24 cellular contexts compared by ENCODE assay signal in the genomic region with DNA sequence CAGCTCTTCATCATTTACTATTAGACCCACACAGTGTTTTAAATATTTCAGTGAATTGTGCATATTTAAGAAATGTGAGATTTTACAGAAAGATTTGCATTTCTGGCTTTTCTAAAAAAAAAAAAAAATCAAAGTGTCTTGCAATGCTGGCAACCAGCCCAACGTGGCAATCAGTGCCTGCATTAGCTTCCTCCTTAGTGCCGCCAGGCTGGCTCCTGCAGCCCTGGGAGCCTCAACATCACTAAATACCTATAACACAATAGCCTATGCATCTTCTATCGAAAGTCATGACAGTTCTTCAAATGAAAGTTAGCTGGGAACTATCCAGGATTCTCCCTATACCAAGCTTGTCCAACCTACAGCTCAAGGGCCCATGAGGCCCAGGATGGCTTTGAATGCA. TPM values are rescaled to one million over a fixed set of nuclear protein-coding genes. Genes with fewer than 3 reads are reported as not detected.
DNase-seq lines count a peak whose midpoint lies in the region; ATAC-seq, FAIRE-seq and TF ChIP-seq lines count a peak whose summit lies in the region.
"Had no signal": no experiment of that assay in that cellular context is flagged by ENCODE, and none has a peak within 500 bp of the region (broad histone marks: within the 10 kb centered on the region; RNA-seq: fewer than 3 reads in every experiment).

No MANE protein-coding gene starts in this region.

- H3K27me3 Mint-ChIP-seq in CD14-positive monocyte (ENCODE audit: low read depth in 3 of 3): peaks cover 3 to 4% (median 4%) of the 10 kb centered on the region in 3 donors
- peaks cover 11% of the 10 kb centered on the region for H3K27me3 Mint-ChIP-seq in activated T-helper 17 cell treated with anti-CD3 and anti-CD28 coated beads, Interleukin-2, amount 50 U/mL, for 72 hours
- H3K27me3 Mint-ChIP-seq in activated CD4-positive, alpha-beta memory T cell treated with anti-CD3 and anti-CD28 coated beads, Interleukin-2, amount 10 ng/mL, durations not matched to agents 7 days and 5 days: peaks cover 10% of the 10 kb centered on the region

- CTCF ChIA-PET in PC-9 (lab: Charles Lee) (interaction anchor here (0.7 kb wide), 1 partner anchor 397 kb away, joined by 3 read pairs; no protein-coding TSS in a partner anchor), endothelial cell of umbilical vein (lab: Charles Lee) (interaction anchor here (0.9 to 1.8 kb wide), 7 partner anchors 8 to 245 kb away, joined by 3 to 10 read pairs (median 3); no protein-coding TSS in a partner anchor)
- CTCF ChIA-PET in activated CD4-positive, alpha-beta memory T cell treated with anti-CD3 and anti-CD28 coated beads, Interleukin-2, amount 10 ng/mL, durations not matched to agents 7 days and 5 days (lab: Charles Lee): interaction anchor here (1.0 kb wide), 1 partner anchor 12 kb away, joined by 3 read pairs; no protein-coding TSS in a partner anchor

- H3K4me1 ChIP-seq in PC-9 (replicated peaks; ENCODE audit: insufficient read depth) (peaks cover 30% of the 10 kb centered on the region), endothelial cell of umbilical vein (ENCODE audit: control insufficient read depth, extremely low read depth, insufficient read depth, low read length) (peaks cover 39% of the 10 kb centered on the region), left lung (peaks cover 0 to 39% of the 10 kb centered on the region in 2 donors)
- H3K4me1 ChIP-seq: A549 had no signal

- no peak for DNase-seq in CD14-positive monocyte (ENCODE audit: low spot score)
- DNase-seq in PC-9: no peak
- DNase-seq in endothelial cell of umbilical vein (ENCODE audit: low read depth, low spot score): peak; percentile 10
- DNase-seq in left lung: no peak
- no peak for DNase-seq in stimulated activated CD4-positive, alpha-beta T cell treated with anti-CD3 and anti-CD28 coated beads, Interleukin-4, amount 100 ng/mL, for 24 hours
- no peak for DNase-seq in omental fat pad (ENCODE audit: low spot score)
- no peak for DNase-seq in activated CD4-positive, alpha-beta memory T cell treated with anti-CD3 and anti-CD28 coated beads, Interleukin-2, amount 10 ng/mL, durations not matched to agents 7 days and 5 days
- DNase-seq: Calu3; CD8-positive, alpha-beta T cell; GF-D8; MM.1S; NCI-H187; NCI-H2107; NCI-H226; NCI-H524 treated with DMSO at 0.1 percent for 48 hours had no signal

- peak overlapping the region in 1 of 2 donors; percentile 63 for H3K4me3 Mint-ChIP-seq in CD14-positive monocyte
- no peak overlapping the region for H3K4me3 Mint-ChIP-seq in activated T-helper 17 cell treated with anti-CD3 and anti-CD28 coated beads, Interleukin-2, amount 50 U/mL, for 72 hours
- H3K4me3 Mint-ChIP-seq in activated CD4-positive, alpha-beta memory T cell treated with anti-CD3 and anti-CD28 coated beads, Interleukin-2, amount 10 ng/mL, durations not matched to agents 7 days and 5 days: no peak overlapping the region
- H3K4me3 Mint-ChIP-seq: CD8-positive, alpha-beta T cell; GM23338 had no signal

- peak overlapping the region; percentile 76 to 88 (median 87) for H3K27ac Mint-ChIP-seq in CD14-positive monocyte
- H3K27ac Mint-ChIP-seq in activated T-helper 17 cell treated with anti-CD3 and anti-CD28 coated beads, Interleukin-2, amount 50 U/mL, for 72 hours: no peak overlapping the region
- H3K27ac Mint-ChIP-seq in activated CD4-positive, alpha-beta memory T cell treated with anti-CD3 and anti-CD28 coated beads, Interleukin-2, amount 10 ng/mL, durations not matched to agents 7 days and 5 days: no peak overlapping the region
- H3K27ac Mint-ChIP-seq: CD8-positive, alpha-beta T cell; GM23338 had no signal

- no peaks in the 10 kb centered on the region for H3K36me3 Mint-ChIP-seq in CD14-positive monocyte
- H3K36me3 Mint-ChIP-seq in activated T-helper 17 cell treated with anti-CD3 and anti-CD28 coated beads, Interleukin-2, amount 50 U/mL, for 72 hours (ENCODE audit: low read depth): no peaks in the 10 kb centered on the region
- no peaks in the 10 kb centered on the region for H3K36me3 Mint-ChIP-seq in activated CD4-positive, alpha-beta memory T cell treated with anti-CD3 and anti-CD28 coated beads, Interleukin-2, amount 10 ng/mL, durations not matched to agents 7 days and 5 days (ENCODE audit: low read depth)
- H3K36me3 Mint-ChIP-seq: CD8-positive, alpha-beta T cell had no signal

- H3K4me1 Mint-ChIP-seq in CD14-positive monocyte: peaks cover 49% of the 10 kb centered on the region
- H3K4me1 Mint-ChIP-seq in activated T-helper 17 cell treated with anti-CD3 and anti-CD28 coated beads, Interleukin-2, amount 50 U/mL, for 72 hours: no peaks in the 10 kb centered on the region
- H3K4me1 Mint-ChIP-seq in activated CD4-positive, alpha-beta memory T cell treated with anti-CD3 and anti-CD28 coated beads, Interleukin-2, amount 10 ng/mL, durations not matched to agents 7 days and 5 days: peaks cover 5% of the 10 kb centered on the region

- TF ChIP-seq CTCF in CD14-positive monocyte (IDR thresholded peaks at IDR 0.05) (no peak), PC-9 (conservative IDR thresholded peaks at IDR 0.05) (no peak), endothelial cell of umbilical vein (IDR thresholded peaks at IDR 0.05; ENCODE audit: extremely low read depth in 1 of 2, insufficient read depth in 1 of 2, low read depth in 1 of 2, low read length in 2 of 2) (no peak), left lung (IDR thresholded peaks at IDR 0.05) (no peak), omental fat pad (IDR thresholded peaks at IDR 0.05) (no peak)

- H3K9me3 Mint-ChIP-seq in CD14-positive monocyte: peaks cover 0 to 2% (median 0%) of the 10 kb centered on the region in 7 donors
- no peaks in the 10 kb centered on the region for H3K9me3 Mint-ChIP-seq in activated T-helper 17 cell treated with anti-CD3 and anti-CD28 coated beads, Interleukin-2, amount 50 U/mL, for 72 hours
- no peaks in the 10 kb centered on the region for H3K9me3 Mint-ChIP-seq in activated CD4-positive, alpha-beta memory T cell treated with anti-CD3 and anti-CD28 coated beads, Interleukin-2, amount 10 ng/mL, durations not matched to agents 7 days and 5 days
- H3K9me3 Mint-ChIP-seq: CD8-positive, alpha-beta T cell; GM23338 had no signal

- H3K79me2 ChIP-seq in PC-9 (ENCODE audit: low read depth) (no peaks in the 10 kb centered on the region), endothelial cell of umbilical vein (ENCODE audit: control insufficient read depth, insufficient read depth, low read length) (no peaks in the 10 kb centered on the region)

- no peaks in the 10 kb centered on the region for H3F3A ChIP-seq in PC-9 (ENCODE audit: insufficient read depth, low read depth)

- H3K4me3 ChIP-seq in PC-9 (no peak overlapping the region), endothelial cell of umbilical vein (replicated peaks in 1 of 3; ENCODE audit: insufficient read depth in 1 of 3, low read depth in 1 of 3, low read length in 3 of 3) (no peak overlapping the region), left lung (no peak overlapping the region)
- H3K4me3 ChIP-seq: A549, GM23338, SJSA1 had no signal

- H3K27me3 ChIP-seq in PC-9 (ENCODE audit: insufficient read depth, low read depth) (no peaks in the 10 kb centered on the region), endothelial cell of umbilical vein (ENCODE audit: control insufficient read depth in 2 of 2, insufficient read depth in 2 of 2, low read length in 2 of 2) (no peaks in the 10 kb centered on the region), left lung (no peaks in the 10 kb centered on the region)
- H3K27me3 ChIP-seq: SJSA1 had no signal

- POLR2A ChIA-PET in PC-9 (lab: Charles Lee; ENCODE audit: unreplicated experiment): no interaction called here
- POLR2A ChIA-PET in endothelial cell of umbilical vein (lab: Charles Lee): no interaction called here
- POLR2A ChIA-PET in activated CD4-positive, alpha-beta memory T cell treated with anti-CD3 and anti-CD28 coated beads, Interleukin-2, amount 10 ng/mL, durations not matched to agents 7 days and 5 days (lab: Charles Lee): interaction anchor here (0.6 to 1.3 kb wide), 2 partner anchors 9 to 1064 kb away, joined by 4 read pairs; partner anchors contain the start of gene CD93

- peak overlapping the region; percentile 14 for H3K4me2 ChIP-seq in PC-9
- H3K4me2 ChIP-seq in endothelial cell of umbilical vein (ENCODE audit: insufficient read depth, low read length): no peak overlapping the region
- H3K4me2 ChIP-seq: A549, GM23338 had no signal

- H3K27ac ChIP-seq in PC-9 (peak overlapping the region; percentile 50), endothelial cell of umbilical vein (ENCODE audit: insufficient read depth, low read depth, low read length) (no peak overlapping the region), left lung (no peak overlapping the region)
- H3K27ac ChIP-seq: A549, HL-60, SJSA1 had no signal

- H3K9me2 ChIP-seq in PC-9 (ENCODE audit: insufficient read depth): no peaks in the 10 kb centered on the region

- no peak overlapping the region for H3K9ac ChIP-seq in endothelial cell of umbilical vein (replicated peaks; ENCODE audit: extremely low read depth, insufficient read depth, low read length)

- dilution Hi-C loops in endothelial cell of umbilical vein (cut with MboI; ENCODE audit: extremely low pct_ligation_motif_present, low sequenced_read_pairs): no loop called here

- BruUV-seq in PC-9 (replicated peaks; lab: Mats Ljungman, UMichigan) (no TSS peak), endothelial cell of umbilical vein (replicated peaks; lab: Mats Ljungman, UMichigan) (no TSS peak)

- FAIRE-seq in endothelial cell of umbilical vein (lab: Jason Lieb, UNC): no peak
- FAIRE-seq: A549, GM19239 had no signal

- H3K9me3 ChIP-seq in PC-9 (ENCODE audit: insufficient read depth, low read depth) (no peaks in the 10 kb centered on the region), endothelial cell of umbilical vein (replicated peaks; ENCODE audit: control insufficient read depth, insufficient read depth, low read length) (no peaks in the 10 kb centered on the region), left lung (no peaks in the 10 kb centered on the region)
- H3K9me3 ChIP-seq: A549, SJSA1 had no signal

- H4K20me1 ChIP-seq in PC-9 (ENCODE audit: insufficient read depth) (no peaks in the 10 kb centered on the region), endothelial cell of umbilical vein (replicated peaks; ENCODE audit: control insufficient read depth, extremely low read depth, insufficient read depth, low read length) (no peaks in the 10 kb centered on the region)

- intact Hi-C loops in CD14-positive monocyte (cut with micrococcal nuclease) (no loop called here), PC-9 (cut with micrococcal nuclease; ENCODE audit: unreplicated experiment) (no loop called here), endothelial cell of umbilical vein (cut with micrococcal nuclease) (no loop called here), left lung (cut with DNase I) (no loop called here)

- no peaks in the 10 kb centered on the region for H3K9me1 ChIP-seq in endothelial cell of umbilical vein (replicated peaks; ENCODE audit: control insufficient read depth, extremely low read depth, insufficient read depth, low read length)

- ATAC-seq in left lung: peak; percentile 26
- no peak for ATAC-seq in omental fat pad (ENCODE audit: low FRiP score)
- no peak for ATAC-seq in activated T-helper 17 cell treated with anti-CD3 and anti-CD28 coated beads, Interleukin-2, amount 50 U/mL, for 72 hours (replicated peaks)
- ATAC-seq: A549; CD8-positive, alpha-beta T cell; GM23338; HCT116 had no signal

- H2AFZ ChIP-seq in PC-9 (no peak overlapping the region), endothelial cell of umbilical vein (ENCODE audit: low read depth, low read length) (no peak overlapping the region)
- H2AFZ ChIP-seq: GM23338 had no signal

- TF ChIP-seq POLR2A in endothelial cell of umbilical vein (IDR thresholded peaks at IDR 0.05; ENCODE audit: low read depth, low read length): no peak

- H3K36me3 ChIP-seq in PC-9 (ENCODE audit: low read depth) (no peaks in the 10 kb centered on the region), endothelial cell of umbilical vein (ENCODE audit: control insufficient read depth in 2 of 2, extremely low read depth in 1 of 2, insufficient read depth in 2 of 2, low read length in 2 of 2) (no peaks in the 10 kb centered on the region), left lung (no peaks in the 10 kb centered on the region)
- H3K36me3 ChIP-seq: SJSA1 had no signal

RNA-seq across cellular contexts. Expression of gene CD93, which starts 9.4 kb away (rescaled TPM):
- polyA plus RNA-seq in CD14-positive monocyte (10 to 100 TPM; 26.0 to 48.9 TPM), endothelial cell of umbilical vein (180 and 182 TPM in 2 replicates)
- total RNA-seq in PC-9 (2021) (0.07 TPM in 1 of 2 replicates, not detected in the other), endothelial cell of umbilical vein (346 and 413 TPM in 2 replicates), left lung (100 to 1,000 TPM in 1 of 2 donors, 10 to 100 TPM in 1; 71.2 to 108 TPM), omental fat pad (100 to 1,000 TPM in 3 of 4 donors, 10 to 100 TPM in 1; 43.8 to 227 (median 140) TPM)
- 161 TPM in 2 replicates for polyA plus RNA-seq in endothelial cell of umbilical vein (2011; cell fraction: cytosol; rRNA removed)
- 223 and 228 TPM in 2 replicates for polyA plus RNA-seq in endothelial cell of umbilical vein (2011; cell fraction: nucleus; rRNA removed)
- polyA plus RNA-seq in endothelial cell of umbilical vein (2012): 238 and 281 TPM in 2 replicates
- 380 and 445 TPM in 2 replicates for polyA minus RNA-seq in endothelial cell of umbilical vein
- not detected for polyA minus RNA-seq in endothelial cell of umbilical vein (2011; cell fraction: cytosol; rRNA and poly(A)+ RNA removed)
- 156 and 158 TPM in 2 replicates for polyA minus RNA-seq in endothelial cell of umbilical vein (2011; cell fraction: nucleus; rRNA and poly(A)+ RNA removed)
- 1 to 10 TPM; 5.4 to 6.7 TPM for total RNA-seq in activated T-helper 17 cell treated with anti-CD3 and anti-CD28 coated beads, Interleukin-2, amount 50 U/mL, for 72 hours
- total RNA-seq in activated CD4-positive, alpha-beta memory T cell treated with anti-CD3 and anti-CD28 coated beads, Interleukin-2, amount 10 ng/mL, durations not matched to agents 7 days and 5 days: 1 to 10 TPM; 5.1 to 5.6 TPM
- total RNA-seq: Calu3, GM23338, SJSA1 had no signal
- polyA plus RNA-seq: A549, BJ had no signal

RNA-seq across cellular contexts. Expression of gene THBD, which starts 46.0 kb away (rescaled TPM):
- polyA plus RNA-seq in CD14-positive monocyte (10 to 100 TPM in 1 of 2 donors, 1 to 10 TPM in 1; 7.4 to 30.2 TPM), endothelial cell of umbilical vein (17.1 and 25.3 TPM in 2 replicates)
- total RNA-seq in PC-9 (2021) (1.7 and 3.0 TPM in 2 replicates), endothelial cell of umbilical vein (20.3 and 28.0 TPM in 2 replicates), left lung (10 to 100 TPM; 53.1 to 77.4 TPM), omental fat pad (100 to 1,000 TPM in 2 of 4 donors, 10 to 100 TPM in 2; 40.6 to 205 (median 113) TPM)
- polyA plus RNA-seq in endothelial cell of umbilical vein (2011; cell fraction: cytosol; rRNA removed): 6.9 and 8.9 TPM in 2 replicates
- 8.1 and 8.4 TPM in 2 replicates for polyA plus RNA-seq in endothelial cell of umbilical vein (2011; cell fraction: nucleus; rRNA removed)
- polyA plus RNA-seq in endothelial cell of umbilical vein (2012): 7.2 and 9.7 TPM in 2 replicates
- polyA minus RNA-seq in endothelial cell of umbilical vein: 11.0 and 11.7 TPM in 2 replicates
- polyA minus RNA-seq in endothelial cell of umbilical vein (2011; cell fraction: cytosol; rRNA and poly(A)+ RNA removed): not detected
- 5.9 and 8.9 TPM in 2 replicates for polyA minus RNA-seq in endothelial cell of umbilical vein (2011; cell fraction: nucleus; rRNA and poly(A)+ RNA removed)
- under 1 TPM in 1 of 2 donors, not detected in 1; 0.13 TPM for total RNA-seq in activated T-helper 17 cell treated with anti-CD3 and anti-CD28 coated beads, Interleukin-2, amount 50 U/mL, for 72 hours
- total RNA-seq in activated CD4-positive, alpha-beta memory T cell treated with anti-CD3 and anti-CD28 coated beads, Interleukin-2, amount 10 ng/mL, durations not matched to agents 7 days and 5 days: not detected
- total RNA-seq: Calu3, HT1080 had no signal

Comparison
In these comparisons a context has a peak if more than half of its experiments do, and no peak if none do; other contexts are left out.
1. H3K27ac Mint-ChIP-seq: peak in CD14-positive monocyte (7 of 7); none in activated T-helper 17 cell treated with anti-CD3 and anti-CD28 coated beads, Interleukin-2, amount 50 U/mL, for 72 hours (single experiment) and activated CD4-positive, alpha-beta memory T cell treated with anti-CD3 and anti-CD28 coated beads, Interleukin-2, amount 10 ng/mL, durations not matched to agents 7 days and 5 days (single experiment).
2. RNA of gene CD93, which starts 9.4 kb away (total RNA-seq): 346 to 413 TPM in endothelial cell of umbilical vein, 43.8 to 227 TPM in omental fat pad and 71.2 to 108 TPM in left lung; 5.4 to 6.7 TPM in activated T-helper 17 cell treated with anti-CD3 and anti-CD28 coated beads, Interleukin-2, amount 50 U/mL, for 72 hours, 5.1 to 5.6 TPM in activated CD4-positive, alpha-beta memory T cell treated with anti-CD3 and anti-CD28 coated beads, Interleukin-2, amount 10 ng/mL, durations not matched to agents 7 days and 5 days and 0.07 TPM in PC-9; every median in the first group is over 4 times any median in the second.